In genomic region chr20:62805711-62806382, GRCh38 we compare ENCODE assay signal across 1 cellular context.
A peak's percentile ranks its signal among the peaks of the same experiment; 100 is the strongest.
TF ChIP-seq lines count a peak whose summit lies in the region.

No MANE protein-coding gene starts in this region.

TF ChIP-seq in K562, 482 proteins besides CTCF, POLR2A, EP300 and RAD21:
- TF ChIP-seq CHD1 (IDR thresholded peaks at IDR 0.05; ENCODE audit: low read length) (peak; percentile 17), NR2C1 (IDR thresholded peaks at IDR 0.05) (peak; percentile 86), NR2C1 (tag; IDR thresholded peaks at IDR 0.05) (peak; percentile 89), NCOA4 (IDR thresholded peaks at IDR 0.05; ENCODE audit: partially characterized antibody) (no peak), HDAC1 (IDR thresholded peaks at IDR 0.05) (0 out of 4 replicates have a peak, but pooled peaks of 1 of the 2 experiments have one; percentile 30), ZNF224 (CRISPR knock-in tag; IDR thresholded peaks at IDR 0.05) (0 out of 2 replicates have a peak, but pooled peaks have one; percentile 38), NR2C2 (CRISPR knock-in tag; IDR thresholded peaks at IDR 0.05) (peak; percentile 85), NR2C2 (tag; IDR thresholded peaks at IDR 0.05) (peak; percentile 87), HNRNPL (IDR thresholded peaks at IDR 0.05; ENCODE audit: low read depth, low read length) (no peak), RBFOX2 (IDR thresholded peaks at IDR 0.05; ENCODE audit: low read depth, low read length) (0 out of 2 replicates have a peak, but pooled peaks have one; percentile 42), ZC3H8 (IDR thresholded peaks at IDR 0.05) (no peak), TCFL5 (CRISPR knock-in tag; conservative IDR thresholded peaks at IDR 0.05) (no peak), ZNF609 (CRISPR knock-in tag; IDR thresholded peaks at IDR 0.05; ENCODE audit: borderline replicate concordance) (no peak), ZC3H4 (CRISPR knock-in tag; IDR thresholded peaks at IDR 0.05; ENCODE audit: borderline replicate concordance) (no peak), HMG20B (CRISPR knock-in tag; IDR thresholded peaks at IDR 0.05) (no peak), ZKSCAN1 (IDR thresholded peaks at IDR 0.05; ENCODE audit: low read depth, low read length) (peak; percentile 82), KDM4B (IDR thresholded peaks at IDR 0.05; ENCODE audit: borderline replicate concordance in 2 of 2, low read depth in 1 of 2) (no peak)
- TF ChIP-seq, protein P1, sequence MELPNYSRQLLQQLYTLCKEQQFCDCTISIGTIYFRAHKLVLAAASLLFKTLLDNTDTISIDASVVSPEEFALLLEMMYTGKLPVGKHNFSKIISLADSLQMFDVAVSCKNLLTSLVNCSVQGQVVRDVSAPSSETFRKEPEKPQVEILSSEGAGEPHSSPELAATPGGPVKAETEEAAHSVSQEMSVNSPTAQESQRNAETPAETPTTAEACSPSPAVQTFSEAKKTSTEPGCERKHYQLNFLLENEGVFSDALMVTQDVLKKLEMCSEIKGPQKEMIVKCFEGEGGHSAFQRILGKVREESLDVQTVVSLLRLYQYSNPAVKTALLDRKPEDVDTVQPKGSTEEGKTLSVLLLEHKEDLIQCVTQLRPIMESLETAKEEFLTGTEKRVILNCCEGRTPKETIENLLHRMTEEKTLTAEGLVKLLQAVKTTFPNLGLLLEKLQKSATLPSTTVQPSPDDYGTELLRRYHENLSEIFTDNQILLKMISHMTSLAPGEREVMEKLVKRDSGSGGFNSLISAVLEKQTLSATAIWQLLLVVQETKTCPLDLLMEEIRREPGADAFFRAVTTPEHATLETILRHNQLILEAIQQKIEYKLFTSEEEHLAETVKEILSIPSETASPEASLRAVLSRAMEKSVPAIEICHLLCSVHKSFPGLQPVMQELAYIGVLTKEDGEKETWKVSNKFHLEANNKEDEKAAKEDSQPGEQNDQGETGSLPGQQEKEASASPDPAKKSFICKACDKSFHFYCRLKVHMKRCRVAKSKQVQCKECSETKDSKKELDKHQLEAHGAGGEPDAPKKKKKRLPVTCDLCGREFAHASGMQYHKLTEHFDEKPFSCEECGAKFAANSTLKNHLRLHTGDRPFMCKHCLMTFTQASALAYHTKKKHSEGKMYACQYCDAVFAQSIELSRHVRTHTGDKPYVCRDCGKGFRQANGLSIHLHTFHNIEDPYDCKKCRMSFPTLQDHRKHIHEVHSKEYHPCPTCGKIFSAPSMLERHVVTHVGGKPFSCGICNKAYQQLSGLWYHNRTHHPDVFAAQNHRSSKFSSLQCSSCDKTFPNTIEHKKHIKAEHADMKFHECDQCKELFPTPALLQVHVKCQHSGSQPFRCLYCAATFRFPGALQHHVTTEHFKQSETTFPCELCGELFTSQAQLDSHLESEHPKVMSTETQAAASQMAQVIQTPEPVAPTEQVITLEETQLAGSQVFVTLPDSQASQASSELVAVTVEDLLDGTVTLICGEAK (IDR thresholded peaks at IDR 0.05), result 0 out of 2 replicates have a peak, but pooled peaks have one; percentile 17
- TF ChIP-seq, protein P1 (CRISPR knock-in tag; IDR thresholded peaks at IDR 0.05), result no peak
- TF ChIP-seq, protein P2, sequence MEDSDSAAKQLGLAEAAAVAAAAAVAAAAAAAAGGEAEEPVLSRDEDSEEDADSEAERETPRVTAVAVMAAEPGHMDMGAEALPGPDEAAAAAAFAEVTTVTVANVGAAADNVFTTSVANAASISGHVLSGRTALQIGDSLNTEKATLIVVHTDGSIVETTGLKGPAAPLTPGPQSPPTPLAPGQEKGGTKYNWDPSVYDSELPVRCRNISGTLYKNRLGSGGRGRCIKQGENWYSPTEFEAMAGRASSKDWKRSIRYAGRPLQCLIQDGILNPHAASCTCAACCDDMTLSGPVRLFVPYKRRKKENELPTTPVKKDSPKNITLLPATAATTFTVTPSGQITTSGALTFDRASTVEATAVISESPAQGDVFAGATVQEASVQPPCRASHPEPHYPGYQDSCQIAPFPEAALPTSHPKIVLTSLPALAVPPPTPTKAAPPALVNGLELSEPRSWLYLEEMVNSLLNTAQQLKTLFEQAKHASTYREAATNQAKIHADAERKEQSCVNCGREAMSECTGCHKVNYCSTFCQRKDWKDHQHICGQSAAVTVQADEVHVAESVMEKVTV (CRISPR knock-in tag; IDR thresholded peaks at IDR 0.05), result no peak
